Comparison of ENCODE assay signal across 12 cellular contexts in the genomic region with DNA sequence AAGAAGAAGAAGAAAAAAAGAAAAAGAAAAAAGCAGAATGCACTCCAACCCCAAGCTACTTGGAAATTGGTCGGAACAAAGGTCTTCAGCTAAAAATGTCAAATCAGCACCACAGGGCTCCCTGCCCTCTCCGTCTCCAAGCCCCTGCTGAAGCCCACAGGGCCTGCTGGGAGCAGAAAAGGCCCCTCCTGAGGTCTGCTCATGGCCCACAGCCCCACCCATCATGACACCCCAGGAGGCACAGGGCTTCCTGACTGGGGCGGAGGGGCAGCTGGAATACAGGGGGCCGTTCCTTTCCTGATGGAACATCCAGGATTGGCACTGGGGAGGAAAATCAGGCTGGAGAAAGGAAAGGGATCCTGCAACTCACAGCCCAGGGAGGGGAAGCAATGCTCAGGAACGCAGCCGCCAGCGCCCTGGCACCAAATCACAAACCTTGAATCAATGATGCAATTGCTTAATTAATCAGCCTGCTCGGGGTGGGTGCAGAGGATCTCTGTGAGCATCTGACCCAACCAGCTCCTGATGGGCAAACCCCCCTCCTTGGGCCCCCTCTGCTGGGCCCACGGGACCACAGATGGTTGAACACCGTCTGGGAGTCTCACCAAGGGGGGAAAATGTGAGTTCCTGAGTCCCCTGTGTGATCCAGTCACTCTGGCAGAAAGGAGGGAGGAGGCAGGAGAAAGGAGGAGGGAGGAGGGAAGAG.
DNase-seq lines count a peak whose midpoint lies in the region; ATAC-seq and TF ChIP-seq lines count a peak whose summit lies in the region.
"Had no signal": no experiment of that assay in that cellular context is flagged by ENCODE, and none has a peak within 500 bp of the region (broad histone marks: within the 10 kb centered on the region; RNA-seq: fewer than 3 reads in every experiment).

No MANE protein-coding gene starts in this region.

- no peak for ATAC-seq in left colon
- no peak for ATAC-seq in effector memory CD8-positive, alpha-beta T cell (replicated peaks)
- ATAC-seq: stimulated activated memory B cell treated with anti-CD40 and anti-IgM and Interleukin-4, amounts not matched to agents 10 μg/mL and 1 μg/mL and 100 μg/mL, for 72 hours; T-helper 17 cell had no signal

- peak overlapping the region; percentile 69 for H3K27ac ChIP-seq in vagina

- H3K4me3 ChIP-seq in fibroblast of mammary gland (ENCODE audit: control insufficient read depth, low read depth, low read length) (no peak overlapping the region), vagina (no peak overlapping the region)

- H3K9me3 Mint-ChIP-seq in nephron progenitor cell, result no peaks in the 10 kb centered on the region
- H3K9me3 Mint-ChIP-seq in effector memory CD8-positive, alpha-beta T cell, result no peaks in the 10 kb centered on the region
- H3K9me3 Mint-ChIP-seq: stimulated activated memory B cell treated with anti-CD40 and anti-IgM and Interleukin-4, amounts not matched to agents 10 μg/mL and 1 μg/mL and 100 μg/mL, for 72 hours had no signal

- H3K36me3 ChIP-seq in vagina, result no peaks in the 10 kb centered on the region

- peak overlapping the region; percentile 73 for H3K4me3 Mint-ChIP-seq in nephron progenitor cell
- H3K4me3 Mint-ChIP-seq in effector memory CD8-positive, alpha-beta T cell, result no peak overlapping the region
- H3K4me3 Mint-ChIP-seq: stimulated activated memory B cell treated with anti-CD40 and anti-IgM and Interleukin-4, amounts not matched to agents 10 μg/mL and 1 μg/mL and 100 μg/mL, for 72 hours; T-helper 17 cell had no signal

- no peaks in the 10 kb centered on the region for H3K27me3 ChIP-seq in vagina

- TF ChIP-seq CTCF in fibroblast of mammary gland (conservative IDR thresholded peaks at IDR 0.05; ENCODE audit: control insufficient read depth, insufficient read depth, low read depth, low read length), result no peak
- no peak for TF ChIP-seq CTCF in nephron progenitor cell (IDR thresholded peaks at IDR 0.05)
- no peak for TF ChIP-seq CTCF in vagina (IDR thresholded peaks at IDR 0.05)

- H3K4me1 ChIP-seq in vagina, result peaks cover 50% of the 10 kb centered on the region

- H3K27ac Mint-ChIP-seq in nephron progenitor cell, result peak overlapping the region; percentile 94
- no peak overlapping the region for H3K27ac Mint-ChIP-seq in effector memory CD8-positive, alpha-beta T cell
- H3K27ac Mint-ChIP-seq: stimulated activated memory B cell treated with anti-CD40 and anti-IgM and Interleukin-4, amounts not matched to agents 10 μg/mL and 1 μg/mL and 100 μg/mL, for 72 hours; T-helper 17 cell had no signal

- TF ChIP-seq POLR2A in vagina (IDR thresholded peaks at IDR 0.05), result no peak

- peaks cover 3% of the 10 kb centered on the region for H3K27me3 Mint-ChIP-seq in nephron progenitor cell (ENCODE audit: low read depth, poor library complexity)
- H3K27me3 Mint-ChIP-seq in effector memory CD8-positive, alpha-beta T cell, result peaks cover 17 to 41% of the 10 kb centered on the region in 2 donors

- no peaks in the 10 kb centered on the region for H3K9me3 ChIP-seq in vagina

- peaks cover 2% of the 10 kb centered on the region for H3K36me3 Mint-ChIP-seq in nephron progenitor cell (ENCODE audit: low read depth)
- no peaks in the 10 kb centered on the region for H3K36me3 Mint-ChIP-seq in effector memory CD8-positive, alpha-beta T cell (ENCODE audit: insufficient read depth)
- H3K36me3 Mint-ChIP-seq: stimulated activated memory B cell treated with anti-CD40 and anti-IgM and Interleukin-4, amounts not matched to agents 10 μg/mL and 1 μg/mL and 100 μg/mL, for 72 hours had no signal

- peaks cover 97% of the 10 kb centered on the region for H3K4me1 Mint-ChIP-seq in nephron progenitor cell
- H3K4me1 Mint-ChIP-seq in effector memory CD8-positive, alpha-beta T cell (ENCODE audit: low read depth in 2 of 2), result no peaks in the 10 kb centered on the region
- H3K4me1 Mint-ChIP-seq: stimulated activated memory B cell treated with anti-CD40 and anti-IgM and Interleukin-4, amounts not matched to agents 10 μg/mL and 1 μg/mL and 100 μg/mL, for 72 hours; T-helper 17 cell had no signal

- intact Hi-C loops in vagina (cut with DNase I) (no loop called here), left colon (cut with DNase I, micrococcal nuclease) (no loop called here)

- DNase-seq in NCI-H748 (lab: John Stamatoyannopoulos, UW; ENCODE audit: unreplicated experiment) (peak; percentile 3), NCI-H748 treated with DMSO at 0.1 percent for 48 hours (lab: John Stamatoyannopoulos, UW) (no peak), fibroblast of mammary gland (ENCODE audit: low read depth) (peak; percentile 55), nephron progenitor cell (no peak), vagina (ENCODE audit: extremely low spot score in 2 of 2) (peak in 1 of 2 donors; percentile 89), left colon (no peak), OCI-M1 (lab: John Stamatoyannopoulos, UW) (no peak)
- no peak for DNase-seq in effector memory CD8-positive, alpha-beta T cell
- DNase-seq: GDM1, NCI-H526 treated with DMSO at 0.1 percent for 48 hours, T-helper 17 cell had no signal

Comparison
In these comparisons a context has a peak if more than half of its experiments do, and no peak if none do; other contexts are left out.
1. DNase-seq: peak in NCI-H748 (single experiment) and fibroblast of mammary gland (single experiment); none in NCI-H748 treated with DMSO at 0.1 percent for 48 hours (single experiment), nephron progenitor cell (single experiment), left colon (0 of 2), OCI-M1 (single experiment) and effector memory CD8-positive, alpha-beta T cell (0 of 3).